In the genomic region with DNA sequence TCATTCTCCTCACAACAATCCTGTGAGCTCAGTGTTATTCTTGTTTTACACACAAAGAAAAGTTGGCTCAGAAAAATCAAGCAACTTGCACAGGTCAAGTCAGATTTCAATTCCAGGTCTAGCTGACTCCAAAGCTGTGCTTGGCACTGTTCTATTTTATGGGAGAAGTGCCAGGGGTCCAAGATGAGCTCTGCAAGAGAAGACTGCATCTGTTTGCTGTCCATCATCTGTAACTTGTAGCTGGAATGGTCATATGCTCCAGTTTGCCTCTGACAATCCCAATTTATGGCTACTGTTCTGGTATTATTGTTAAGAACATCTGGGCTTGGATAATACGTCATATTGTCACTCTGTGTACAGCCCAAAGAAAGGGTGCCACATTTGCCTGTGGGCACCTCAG, we compare ENCODE assay signal across 35 cellular contexts. TPM values are rescaled to one million over a fixed set of nuclear protein-coding genes. Genes with fewer than 3 reads are reported as not detected.
"Had no signal": no experiment of that assay in that cellular context is flagged by ENCODE, and none has a peak within 500 bp of the region (broad histone marks: within the 10 kb centered on the region; RNA-seq: fewer than 3 reads in every experiment).

No MANE protein-coding gene starts in this region.

- ATAC-seq: activated CD4-positive, alpha-beta T cell treated with anti-CD3 and anti-CD28 coated beads for 36 hours; activated CD8-positive, alpha-beta memory T cell treated with anti-CD3 and anti-CD28 coated beads, Interleukin-2, amount 10 ng/mL, durations not matched to agents 7 days and 5 days; activated CD8-positive, alpha-beta T cell treated with anti-CD3 and anti-CD28 coated beads, Interleukin-2, amount 10 ng/mL, durations not matched to agents 7 days and 5 days; activated naive CD8-positive, alpha-beta T cell treated with anti-CD3 and anti-CD28 coated beads, Interleukin-2, amount 50 U/mL, for 24 hours; body of pancreas; heart left ventricle had no signal

- H3K27me3 ChIP-seq: body of pancreas had no signal

- H3K4me1 ChIP-seq: adrenal gland, body of pancreas, heart left ventricle had no signal

- H3K27ac ChIP-seq: adrenal gland, body of pancreas, epithelial cell of prostate, esophagus squamous epithelium, heart left ventricle had no signal

- H3K36me3 ChIP-seq: adrenal gland, esophagus squamous epithelium, heart left ventricle had no signal

- H3K4me3 ChIP-seq: adrenal gland, body of pancreas, esophagus squamous epithelium, heart left ventricle had no signal

- DNase-seq: activated CD4-positive, alpha-beta memory T cell treated with anti-CD3 and anti-CD28 coated beads for 36 hours; activated CD4-positive, alpha-beta T cell treated with anti-CD3 and anti-CD28 coated beads for 36 hours; activated CD4-positive, alpha-beta T cell treated with anti-CD3 and anti-CD28 coated beads, Interleukin-2, amount 10 ng/mL, durations not matched to agents 24 days and 14 days; activated CD4-positive, CD25-positive, alpha-beta regulatory T cell; activated CD4-positive, CD25-positive, alpha-beta regulatory T cell treated with anti-CD3 and anti-CD28 coated beads, Interleukin-2, amount 50 U/mL, for 72 hours; activated CD8-positive, alpha-beta memory T cell treated with anti-CD3 and anti-CD28 coated beads, Interleukin-2, amount 10 ng/mL, durations not matched to agents 7 days and 5 days; activated CD8-positive, alpha-beta memory T cell treated with anti-CD3 and anti-CD28 coated beads, Interleukin-2, amount 50 U/mL, for 4 hours; activated CD8-positive, alpha-beta T cell treated with anti-CD3 and anti-CD28 coated beads, Interleukin-2, amount 10 ng/mL, durations not matched to agents 7 days and 5 days; activated naive CD4-positive, alpha-beta T cell treated with anti-CD3 and anti-CD28 coated beads for 36 hours; activated naive CD8-positive, alpha-beta T cell treated with anti-CD3 and anti-CD28 coated beads for 36 hours; activated naive CD8-positive, alpha-beta T cell treated with anti-CD3 and anti-CD28 coated beads, Interleukin-2, amount 50 U/mL, for 24 hours; activated T-cell treated with anti-CD3 and anti-CD28 coated beads, Interleukin-2, amount 50 U/mL, for 1 hour; activated T-cell treated with anti-CD3 and anti-CD28 coated beads, Interleukin-2, amount 50 U/mL, for 48 hours; adrenal gland; amygdala; aorta; body of pancreas; caudate nucleus; cortex of kidney; effector CD8-positive, alpha-beta T cell; esophagus squamous epithelium; foreskin fibroblast; glutamatergic neuron; heart left ventricle; T-helper 2 cell had no signal

- FAIRE-seq: colon, endometrium, endothelial cell of umbilical vein, frontal cortex had no signal

RNA-seq across cellular contexts. Expression of gene KCNF1, which starts 28.9 kb away (rescaled TPM):
- total RNA-seq: activated CD4-positive, alpha-beta memory T cell treated with anti-CD3 and anti-CD28 coated beads for 36 hours; activated CD4-positive, alpha-beta T cell treated with anti-CD3 and anti-CD28 coated beads for 36 hours; activated CD4-positive, alpha-beta T cell treated with anti-CD3 and anti-CD28 coated beads, Interleukin-2, amount 10 ng/mL, durations not matched to agents 24 days and 14 days; activated CD8-positive, alpha-beta memory T cell treated with anti-CD3 and anti-CD28 coated beads for 36 hours; activated CD8-positive, alpha-beta memory T cell treated with anti-CD3 and anti-CD28 coated beads, Interleukin-2, amount 10 ng/mL, durations not matched to agents 7 days and 5 days; activated CD8-positive, alpha-beta T cell treated with anti-CD3 and anti-CD28 coated beads, Interleukin-2, amount 10 ng/mL, durations not matched to agents 7 days and 5 days; activated naive CD4-positive, alpha-beta T cell treated with anti-CD3 and anti-CD28 coated beads for 36 hours; activated naive CD8-positive, alpha-beta T cell treated with anti-CD3 and anti-CD28 coated beads for 36 hours; activated T-helper 1 cell treated with anti-CD3 and anti-CD28 coated beads, Interleukin-12 subunit alpha, Interleukin-12 subunit beta, Interleukin-2, Interleukin-4 antibody, amounts not matched to agents 30 ng/mL and 10 ng/mL and 1 ng/mL, durations not matched to agents 14 hours and 24 hours and 36 hours; activated T-helper 2 cell treated with anti-CD3 and anti-CD28 coated beads, Interferon-gamma antibody, Interleukin-2, Interleukin-4, amounts not matched to agents 10 μg/mL and 5 μg/mL and 100 μg/mL, durations not matched to agents 14 hours and 24 hours and 36 hours; aorta; chondrocyte; T-helper 1 cell treated with Interleukin-12 subunit alpha and Interleukin-12 subunit beta and Interleukin-4 antibody, amounts not matched to agents 30 ng/mL and 1 ng/mL, for 36 hours had no signal
- polyA plus RNA-seq: aorta had no signal
